Comparison of ENCODE assay signal across 11 cellular contexts in genomic region chr20:49281913-49282467, GRCh38. TPM values are rescaled to one million over a fixed set of nuclear protein-coding genes. Genes with fewer than 3 reads are reported as not detected.
DNase-seq lines count a peak whose midpoint lies in the region; ATAC-seq, FAIRE-seq and TF ChIP-seq lines count a peak whose summit lies in the region.
"Had no signal": no experiment of that assay in that cellular context is flagged by ENCODE, and none has a peak within 500 bp of the region (broad histone marks: within the 10 kb centered on the region; RNA-seq: fewer than 3 reads in every experiment).

No MANE protein-coding gene starts in this region.

- H3K27ac ChIP-seq in GM23248 (peak overlapping the region; percentile 87), RWPE1 (peak overlapping the region; percentile 60), endothelial cell of umbilical vein (ENCODE audit: insufficient read depth, low read depth, low read length) (peak overlapping the region; percentile 50), psoas muscle (no peak overlapping the region), prostate gland (no peak overlapping the region)
- H3K27ac ChIP-seq: foreskin keratinocyte, right atrium auricular region, thoracic aorta had no signal

- POLR2A ChIA-PET in RWPE1 (lab: Yijun Ruan, JAX; ENCODE audit: low non-redundant PET) (no interaction called here), endothelial cell of umbilical vein (lab: Charles Lee) (no interaction called here)

- DNase-seq in GM23248 (no peak), RWPE1 (ENCODE audit: low spot score) (no peak), endothelial cell of umbilical vein (ENCODE audit: low read depth, low spot score) (no peak), psoas muscle (no peak), GM19238 (ENCODE audit: insufficient read length, low spot score) (no peak), prostate gland (ENCODE audit: low spot score) (no peak), posterior cingulate gyrus (no peak)
- DNase-seq: foreskin keratinocyte, NCI-H345 had no signal

- TF ChIP-seq CTCF in RWPE1 (conservative IDR thresholded peaks at IDR 0.05; ENCODE audit: low read depth) (no peak), endothelial cell of umbilical vein (IDR thresholded peaks at IDR 0.05; ENCODE audit: extremely low read depth in 1 of 2, insufficient read depth in 1 of 2, low read depth in 1 of 2, low read length in 2 of 2) (no peak), psoas muscle (IDR thresholded peaks at IDR 0.05) (no peak), prostate gland (IDR thresholded peaks at IDR 0.05) (no peak)

- dilution Hi-C loops in endothelial cell of umbilical vein (cut with MboI; ENCODE audit: extremely low pct_ligation_motif_present, low sequenced_read_pairs): no loop called here

- peak overlapping the region; percentile 96 for H3K4me3 ChIP-seq in GM23248
- H3K4me3 ChIP-seq in endothelial cell of umbilical vein (replicated peaks in 1 of 3; ENCODE audit: insufficient read depth in 1 of 3, low read depth in 1 of 3, low read length in 3 of 3): peak overlapping the region; percentile 9 to 95 (median 83)
- H3K4me3 ChIP-seq in psoas muscle: peak overlapping the region; percentile 84
- no peak overlapping the region for H3K4me3 ChIP-seq in prostate gland
- H3K4me3 ChIP-seq: right atrium auricular region had no signal

- H3K27me3 ChIP-seq in GM23248 (replicated peaks; ENCODE audit: insufficient read depth): no peaks in the 10 kb centered on the region
- H3K27me3 ChIP-seq in endothelial cell of umbilical vein (ENCODE audit: control insufficient read depth in 2 of 2, insufficient read depth in 2 of 2, low read length in 2 of 2): no peaks in the 10 kb centered on the region
- no peaks in the 10 kb centered on the region for H3K27me3 ChIP-seq in psoas muscle (ENCODE audit: insufficient read depth in 3 of 3, low read length in 2 of 3)
- no peaks in the 10 kb centered on the region for H3K27me3 ChIP-seq in prostate gland (replicated peaks; ENCODE audit: insufficient read depth)
- H3K27me3 ChIP-seq: foreskin keratinocyte, right atrium auricular region had no signal

- TF ChIP-seq POLR2A in endothelial cell of umbilical vein (IDR thresholded peaks at IDR 0.05; ENCODE audit: low read depth, low read length) (peak; percentile 9), prostate gland (IDR thresholded peaks at IDR 0.05) (no peak)

- H3K4me2 ChIP-seq in GM23248 (ENCODE audit: unreplicated experiment) (peak overlapping the region; percentile 88), endothelial cell of umbilical vein (ENCODE audit: insufficient read depth, low read length) (peak overlapping the region; percentile 99)

- H3K9me3 ChIP-seq in GM23248 (ENCODE audit: low read depth): no peaks in the 10 kb centered on the region
- H3K9me3 ChIP-seq in endothelial cell of umbilical vein (replicated peaks; ENCODE audit: control insufficient read depth, insufficient read depth, low read length): no peaks in the 10 kb centered on the region
- H3K9me3 ChIP-seq in psoas muscle: peaks cover 9% of the 10 kb centered on the region
- H3K9me3 ChIP-seq in prostate gland: no peaks in the 10 kb centered on the region

- ATAC-seq in psoas muscle: no peak
- ATAC-seq: foreskin keratinocyte had no signal

- no peaks in the 10 kb centered on the region for H3K9me2 ChIP-seq in GM23248 (ENCODE audit: insufficient read depth)

- peaks cover 62% of the 10 kb centered on the region for H4K20me1 ChIP-seq in GM23248 (ENCODE audit: insufficient read depth)
- peaks cover 39% of the 10 kb centered on the region for H4K20me1 ChIP-seq in endothelial cell of umbilical vein (replicated peaks; ENCODE audit: control insufficient read depth, extremely low read depth, insufficient read depth, low read length)

- in situ Hi-C loops in GM23248 (cut with MboI): no loop called here

- peaks cover 82% of the 10 kb centered on the region for H3F3A ChIP-seq in GM23248 (ENCODE audit: insufficient read depth)

- no peaks in the 10 kb centered on the region for H3K9me1 ChIP-seq in endothelial cell of umbilical vein (replicated peaks; ENCODE audit: control insufficient read depth, extremely low read depth, insufficient read depth, low read length)

- H3K36me3 ChIP-seq in GM23248 (ENCODE audit: low read depth) (peaks cover 79% of the 10 kb centered on the region), endothelial cell of umbilical vein (ENCODE audit: control insufficient read depth in 2 of 2, extremely low read depth in 1 of 2, insufficient read depth in 2 of 2, low read length in 2 of 2) (peaks cover 61 to 68% of the 10 kb centered on the region in 2 experiments), psoas muscle (ENCODE audit: insufficient read depth in 1 of 2, low read depth in 1 of 2) (peaks cover 50 to 79% of the 10 kb centered on the region in 2 donors), prostate gland (peaks cover 8 to 42% of the 10 kb centered on the region in 2 donors)

- CTCF ChIA-PET in RWPE1 (lab: Yijun Ruan, JAX) (interaction anchor here (0.9 kb wide), 1 partner anchor 41 kb away, joined by 3 read pairs; no protein-coding TSS in a partner anchor), endothelial cell of umbilical vein (lab: Charles Lee) (interaction anchor here (0.6 to 4.0 kb wide), 4 partner anchors 10 to 50 kb away, joined by 3 to 15 read pairs (median 6); no protein-coding TSS in a partner anchor)

- BruUV-seq in endothelial cell of umbilical vein (replicated peaks; lab: Mats Ljungman, UMichigan): no TSS peak

- H3K79me2 ChIP-seq in GM23248 (ENCODE audit: insufficient read depth) (peaks cover 94% of the 10 kb centered on the region), endothelial cell of umbilical vein (ENCODE audit: control insufficient read depth, insufficient read depth, low read length) (peaks cover 93% of the 10 kb centered on the region)

- FAIRE-seq in endothelial cell of umbilical vein (lab: Jason Lieb, UNC): no peak

- H3K9ac ChIP-seq in GM23248: 0 out of 2 replicates have a peak overlapping the region, but pooled peaks have one; percentile 3
- peak overlapping the region; percentile 94 for H3K9ac ChIP-seq in endothelial cell of umbilical vein (replicated peaks; ENCODE audit: extremely low read depth, insufficient read depth, low read length)

- intact Hi-C loops in endothelial cell of umbilical vein (cut with micrococcal nuclease) (no loop called here), psoas muscle (cut with DNase I) (no loop called here), prostate gland (cut with DNase I) (no loop called here), posterior cingulate gyrus (cut with DNase I) (no loop called here)

- H2AFZ ChIP-seq in GM23248: no peak overlapping the region
- H2AFZ ChIP-seq in endothelial cell of umbilical vein (ENCODE audit: low read depth, low read length): no peak overlapping the region

- H3K4me1 ChIP-seq in GM23248 (ENCODE audit: insufficient read depth) (peaks cover 46% of the 10 kb centered on the region), endothelial cell of umbilical vein (ENCODE audit: control insufficient read depth, extremely low read depth, insufficient read depth, low read length) (peaks cover 57% of the 10 kb centered on the region), psoas muscle (peaks cover 42% of the 10 kb centered on the region), prostate gland (replicated peaks) (peaks cover 10% of the 10 kb centered on the region)

- WGBS in GM23248 (ENCODE audit: low coverage in 1 of 2, low lambda C conversion rate in 2 of 2, missing lambda C conversion rate in 2 of 2), 2 experiments: 85 to 87% methylated on average over 9 of the region's 9 CpGs
- WGBS in psoas muscle, 3 donors: 82 to 88% (median 86%) methylated on average over 9 of the region's 9 CpGs
- 86% methylated on average over 9 of the region's 9 CpGs for WGBS in prostate gland

TF ChIP-seq in endothelial cell of umbilical vein, 7 proteins besides CTCF, POLR2A, EP300 and RAD21:
- no peak for TF ChIP-seq FOS (IDR thresholded peaks at IDR 0.05; ENCODE audit: borderline replicate concordance, insufficient read depth, low read length)
- TF ChIP-seq POLR2AphosphoS5 (IDR thresholded peaks at IDR 0.05; ENCODE audit: insufficient read depth, low read depth, low read length): no peak
- TF ChIP-seq EZH2 (IDR thresholded peaks at IDR 0.05; ENCODE audit: borderline replicate concordance, low read depth, low read length, severe bottlenecking): no peak
- TF ChIP-seq MAX (IDR thresholded peaks at IDR 0.05; ENCODE audit: insufficient read depth, insufficient read length): no peak
- no peak for TF ChIP-seq MYC (IDR thresholded peaks at IDR 0.05; ENCODE audit: low read depth, low read length)
- no peak for TF ChIP-seq GATA2 (IDR thresholded peaks at IDR 0.05; ENCODE audit: insufficient read depth, insufficient read length, low read depth, low read length)
- TF ChIP-seq JUN (IDR thresholded peaks at IDR 0.05; ENCODE audit: borderline replicate concordance, insufficient read depth, insufficient read length, low read depth): no peak

RNA-seq across cellular contexts. Expression of gene ZNFX1, which starts 4.1 kb away (rescaled TPM):
- 46.5 and 50.7 TPM in 2 replicates for total RNA-seq in GM23248 (2014; rRNA removed; shearing (Covaris generic))
- polyA plus RNA-seq in GM23248 (2016; fragmentation: Nextera tagmentation; extraction: Ambion mirVana) (47.3 and 49.2 TPM in 2 replicates), endothelial cell of umbilical vein (6.8 and 8.3 TPM in 2 replicates), psoas muscle (10 to 100 TPM in 2 of 3 donors, 1 to 10 TPM in 1; 8.4 to 16.1 (median 15.3) TPM)
- total RNA-seq in endothelial cell of umbilical vein (26.5 and 27.9 TPM in 2 replicates), psoas muscle (10 to 100 TPM; 21.7 to 29.6 (median 24.6) TPM), prostate gland (10 to 100 TPM; 25.6 to 32.7 TPM)
- 7.8 and 8.6 TPM in 2 replicates for polyA plus RNA-seq in endothelial cell of umbilical vein (2011; cell fraction: cytosol; rRNA removed)
- polyA plus RNA-seq in endothelial cell of umbilical vein (2011; cell fraction: nucleus; rRNA removed): 10.1 and 13.9 TPM in 2 replicates
- 24.5 and 24.7 TPM in 2 replicates for polyA plus RNA-seq in endothelial cell of umbilical vein (2012)
- polyA minus RNA-seq in endothelial cell of umbilical vein: 24.3 and 29.8 TPM in 2 replicates
- polyA minus RNA-seq in endothelial cell of umbilical vein (2011; cell fraction: cytosol; rRNA and poly(A)+ RNA removed): 13.3 TPM
- polyA minus RNA-seq in endothelial cell of umbilical vein (2011; cell fraction: nucleus; rRNA and poly(A)+ RNA removed): 12.7 and 22.2 TPM in 2 replicates

Comparison
In these comparisons a context has a peak if more than half of its experiments do, and no peak if none do; other contexts are left out.
1. H3K27ac ChIP-seq: peak in GM23248 (single experiment), RWPE1 (single experiment) and endothelial cell of umbilical vein (single experiment); none in psoas muscle (single experiment) and prostate gland (0 of 2).
2. H3K4me3 ChIP-seq: peak in GM23248 (single experiment), endothelial cell of umbilical vein (3 of 3) and psoas muscle (single experiment); none in prostate gland (0 of 2).